Comparison of ENCODE assay signal across 2 cellular contexts in genomic region chr14:103186894-103187586, GRCh38.
TF ChIP-seq lines count a peak whose summit lies in the region.

No MANE protein-coding gene starts in this region.

TF ChIP-seq in HEK293, 187 proteins besides CTCF, POLR2A, EP300 and RAD21 (continued from another document):
- no peak for TF ChIP-seq ZNF518A (tag by site-specific recombination; conservative IDR thresholded peaks at IDR 0.05; ENCODE audit: low read depth)
- no peak for TF ChIP-seq ZNF701 (tag by site-specific recombination; IDR thresholded peaks at IDR 0.05)
- no peak for TF ChIP-seq OSR2 (tag by site-specific recombination; IDR thresholded peaks at IDR 0.05)
- peak; percentile 58 for TF ChIP-seq GLIS1 (tag by site-specific recombination; IDR thresholded peaks at IDR 0.05)
- TF ChIP-seq INSM2 (tag by site-specific recombination; IDR thresholded peaks at IDR 0.05): peak; percentile 45; the same call in 1 of the 2 replicates
- no peak for TF ChIP-seq ZNF747 (tag by site-specific recombination; IDR thresholded peaks at IDR 0.05)
- TF ChIP-seq YY1 (tag by site-specific recombination; IDR thresholded peaks at IDR 0.05): no peak
- no peak for TF ChIP-seq ZNF776 (tag by site-specific recombination; IDR thresholded peaks at IDR 0.05; ENCODE audit: borderline replicate concordance)
- TF ChIP-seq PATZ1 (tag by site-specific recombination; IDR thresholded peaks at IDR 0.05): no peak
- no peak for TF ChIP-seq YY2 (tag by site-specific recombination; IDR thresholded peaks at IDR 0.05)
- no peak for TF ChIP-seq ZNF610 (tag by site-specific recombination; IDR thresholded peaks at IDR 0.05; ENCODE audit: borderline replicate concordance)
- TF ChIP-seq SP3 (tag by site-specific recombination; IDR thresholded peaks at IDR 0.05): no peak

TF ChIP-seq in HepG2, 621 proteins besides CTCF, POLR2A, EP300 and RAD21 (continued from another document and continues in another):
- TF ChIP-seq ZNF18 (CRISPR knock-in tag; IDR thresholded peaks at IDR 0.05; ENCODE audit: insufficient replicate concordance) (peak; percentile 13), ZGPAT (CRISPR knock-in tag; IDR thresholded peaks at IDR 0.05) (0 out of 2 replicates have a peak, but pooled peaks have one; percentile 18), ZNF609 (CRISPR knock-in tag; IDR thresholded peaks at IDR 0.05; ENCODE audit: borderline replicate concordance) (0 out of 2 replicates have a peak, but pooled peaks have one; percentile 18), MTA1 (CRISPR knock-in tag; IDR thresholded peaks at IDR 0.05; ENCODE audit: borderline replicate concordance) (peak; percentile 73; the same call in 1 of the 2 replicates), YY1 (IDR thresholded peaks at IDR 0.05; ENCODE audit: insufficient read depth, insufficient replicate concordance, low read depth, low read length) (peak; percentile 25), SP5 (CRISPR knock-in tag; IDR thresholded peaks at IDR 0.05; ENCODE audit: borderline replicate concordance, low read depth) (peak; percentile 90), MLX (CRISPR knock-in tag; IDR thresholded peaks at IDR 0.05) (no peak; the same call in 1 of the 2 replicates), PHF8 (CRISPR knock-in tag; IDR thresholded peaks at IDR 0.05) (peak; percentile 30; the same call in 1 of the 2 replicates), MNT (IDR thresholded peaks at IDR 0.05) (no peak), HMG20A (CRISPR knock-in tag; IDR thresholded peaks at IDR 0.05; ENCODE audit: borderline replicate concordance) (0 out of 2 replicates have a peak, but pooled peaks have one; percentile 25), CBX5 (CRISPR knock-in tag; IDR thresholded peaks at IDR 0.05; ENCODE audit: borderline replicate concordance) (peak; percentile 34; the same call in 1 of the 2 replicates), ZNF850 (CRISPR knock-in tag; conservative IDR thresholded peaks at IDR 0.05) (no peak), ETV5 (CRISPR knock-in tag; IDR thresholded peaks at IDR 0.05; ENCODE audit: borderline replicate concordance) (peak; percentile 30; the same call in 1 of the 2 replicates), SP4 (CRISPR knock-in tag; IDR thresholded peaks at IDR 0.05) (0 out of 2 replicates have a peak, but pooled peaks have one; percentile 24), KDM6A (CRISPR knock-in tag; IDR thresholded peaks at IDR 0.05; ENCODE audit: low read depth) (peak; percentile 60; the same call in 1 of the 2 replicates), RARA (CRISPR knock-in tag; IDR thresholded peaks at IDR 0.05) (0 out of 2 replicates have a peak, but pooled peaks have one; percentile 16), ZNF414 (CRISPR knock-in tag; IDR thresholded peaks at IDR 0.05) (no peak), ZNF580 (CRISPR knock-in tag; IDR thresholded peaks at IDR 0.05; ENCODE audit: borderline replicate concordance, low read depth) (no peak), ARID3A (IDR thresholded peaks at IDR 0.05; ENCODE audit: low read depth, low read length) (peak; percentile 40; the same call in 1 of the 2 replicates), NR0B2 (CRISPR knock-in tag; IDR thresholded peaks at IDR 0.05) (no peak), PCBP2 (optimal IDR thresholded peaks at IDR 0.05; ENCODE audit: low read depth, low read length, poor library complexity, severe bottlenecking) (no peak), KLF16 (CRISPR knock-in tag; IDR thresholded peaks at IDR 0.05) (0 out of 4 replicates have a peak, but pooled peaks of 1 of the 2 experiments have one; percentile 15), PRMT3 (CRISPR knock-in tag; IDR thresholded peaks at IDR 0.05; ENCODE audit: borderline replicate concordance, low read depth) (no peak), ZNF281 (CRISPR knock-in tag; IDR thresholded peaks at IDR 0.05; ENCODE audit: borderline replicate concordance) (peak; percentile 73), GATAD2A (CRISPR knock-in tag; IDR thresholded peaks at IDR 0.05) (peak; percentile 66; the same call in 1 of the 2 replicates), ZNF546 (CRISPR knock-in tag; conservative IDR thresholded peaks at IDR 0.05) (no peak), ZNF33B (CRISPR knock-in tag; IDR thresholded peaks at IDR 0.05) (0 out of 2 replicates have a peak, but pooled peaks have one; percentile 12), ASH2L (IDR thresholded peaks at IDR 0.05; ENCODE audit: insufficient read length, low read depth, low read length) (peak; percentile 67), ZNF788 (CRISPR knock-in tag; IDR thresholded peaks at IDR 0.05; ENCODE audit: borderline replicate concordance) (0 out of 2 replicates have a peak, but pooled peaks have one; percentile 17), TAF1 (CRISPR knock-in tag; IDR thresholded peaks at IDR 0.05) (no peak), ZNF496 (CRISPR knock-in tag; IDR thresholded peaks at IDR 0.05; ENCODE audit: insufficient replicate concordance) (no peak), MEIS1 (CRISPR knock-in tag; IDR thresholded peaks at IDR 0.05; ENCODE audit: borderline replicate concordance) (peak; percentile 81; the same call in 1 of the 2 replicates), PHF21A (CRISPR knock-in tag; IDR thresholded peaks at IDR 0.05) (peak; percentile 49; the same call in 1 of the 2 replicates), HDAC2 (CRISPR knock-in tag; IDR thresholded peaks at IDR 0.05) (peak; percentile 57), TEAD3 (CRISPR knock-in tag; optimal IDR thresholded peaks at IDR 0.05; ENCODE audit: borderline replicate concordance) (peak; percentile 70), ARNT2 (CRISPR knock-in tag; IDR thresholded peaks at IDR 0.05; ENCODE audit: low read depth) (no peak), NCOR1 (IDR thresholded peaks at IDR 0.05; ENCODE audit: borderline replicate concordance, low read length) (peak; percentile 52; the same call in 1 of the 2 replicates), HDAC1 (CRISPR knock-in tag; IDR thresholded peaks at IDR 0.05) (peak; percentile 26; the same call in 1 of the 2 replicates), KDM5B (CRISPR knock-in tag; IDR thresholded peaks at IDR 0.05; ENCODE audit: borderline replicate concordance) (no peak)
